In the genomic region with DNA sequence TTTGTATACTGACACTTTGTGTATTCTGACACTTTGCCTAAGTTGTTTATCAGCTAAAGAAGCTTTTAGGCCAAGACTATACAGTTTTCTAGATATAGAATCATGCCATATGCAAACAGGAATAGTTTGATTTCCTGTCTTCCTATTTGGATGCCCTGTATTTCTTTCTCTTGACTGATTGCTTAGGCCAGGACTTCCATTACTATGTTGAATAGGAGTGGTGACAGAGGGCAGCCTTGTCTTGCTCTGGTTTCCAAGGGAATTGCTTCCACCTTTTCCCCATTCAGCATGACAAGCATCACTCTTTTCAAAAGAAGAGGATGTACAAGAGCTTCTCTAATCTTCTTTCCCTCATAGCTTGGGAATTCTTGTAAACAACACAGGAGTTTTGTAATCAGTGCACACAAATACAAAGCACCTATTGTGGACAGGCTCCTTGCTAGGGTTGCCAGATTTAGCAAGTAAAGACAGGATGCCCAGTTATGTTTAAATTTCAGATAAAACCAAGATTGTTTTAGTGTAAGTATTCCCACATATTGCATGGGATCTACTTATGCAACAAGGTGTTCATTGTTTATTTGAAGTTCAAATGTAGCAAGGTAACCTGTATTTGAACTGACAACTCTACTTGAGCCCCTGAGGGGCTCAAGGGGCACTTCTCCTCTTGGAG, we compare ENCODE assay signal across 1 cellular context.
TF ChIP-seq lines count a peak whose summit lies in the region.

No MANE protein-coding gene starts in this region.

TF ChIP-seq in HepG2, 621 proteins besides CTCF, POLR2A, EP300 and RAD21 (continued from another document):
- 0 out of 2 replicates have a peak, but pooled peaks have one; percentile 53 for TF ChIP-seq ISL2 (CRISPR knock-in tag; IDR thresholded peaks at IDR 0.05)
- peak; percentile 84 for TF ChIP-seq GATAD2A (CRISPR knock-in tag; IDR thresholded peaks at IDR 0.05)
